ENCODE assay signal across 1 cellular context in genomic region chr1:203311368-203312301, GRCh38.
TF ChIP-seq lines count a peak whose summit lies in the region.

No MANE protein-coding gene starts in this region.

TF ChIP-seq in GM12878, 131 proteins besides CTCF, POLR2A, EP300 and RAD21:
- TF ChIP-seq MTA3 (IDR thresholded peaks at IDR 0.05; ENCODE audit: borderline replicate concordance, low read length), result peak; percentile 61; the same call in 1 of the 2 replicates
- TF ChIP-seq REST (IDR thresholded peaks at IDR 0.05; ENCODE audit: low read depth, low read length), result no peak
- 0 out of 2 replicates have a peak, but pooled peaks have one; percentile 10 for TF ChIP-seq ZBTB11 (CRISPR knock-in tag; IDR thresholded peaks at IDR 0.05)
- peak; percentile 57 for TF ChIP-seq RUNX3 (IDR thresholded peaks at IDR 0.05; ENCODE audit: low read length)
- TF ChIP-seq NFIC (IDR thresholded peaks at IDR 0.05; ENCODE audit: low read depth, low read length), result 0 out of 2 replicates have a peak, but pooled peaks have one; percentile 20
- no peak for TF ChIP-seq PKNOX1 (IDR thresholded peaks at IDR 0.05)
- TF ChIP-seq POLR2AphosphoS5 (IDR thresholded peaks at IDR 0.05; ENCODE audit: low read length), result peak; percentile 1; the same call in 1 of the 2 replicates
- 0 out of 2 replicates have a peak, but pooled peaks have one; percentile 43 for TF ChIP-seq ATF2 (IDR thresholded peaks at IDR 0.05; ENCODE audit: low read length)
TF ChIP-seq in GM12878: peak in this region for 6.
